ENCODE assay signal across 8 cellular contexts in genomic region chr3:20185364-20185732, GRCh38. TPM values are rescaled to one million over a fixed set of nuclear protein-coding genes. Genes with fewer than 3 reads are reported as not detected.
DNase-seq lines count a peak whose midpoint lies in the region; ATAC-seq and TF ChIP-seq lines count a peak whose summit lies in the region.

No MANE protein-coding gene starts in this region.

- H3K4me3 ChIP-seq in CD8-positive, alpha-beta memory T cell (ENCODE audit: low read length), result peak overlapping the region; percentile 94
- peak overlapping the region; percentile 94 for H3K4me3 ChIP-seq in HUES48 (ENCODE audit: low read depth, low read length)
- H3K4me3 ChIP-seq in tibial artery, result peak overlapping the region; percentile 64 to 77

- POLR2A ChIA-PET in CD8-positive, alpha-beta memory T cell (lab: Charles Lee), result interaction anchor here (2.3 kb wide), 1 partner anchor 144 kb away, joined by 10 read pairs; no protein-coding TSS in a partner anchor

- H3K4me1 Mint-ChIP-seq in CD8-positive, alpha-beta memory T cell, result peaks cover 0 to 3% (median 0%) of the 10 kb centered on the region in 3 donors

- no peaks in the 10 kb centered on the region for H3K27me3 Mint-ChIP-seq in CD8-positive, alpha-beta memory T cell

- no peaks in the 10 kb centered on the region for H3K9me3 ChIP-seq in CD8-positive, alpha-beta memory T cell (ENCODE audit: low read length)
- no peaks in the 10 kb centered on the region for H3K9me3 ChIP-seq in HUES48 (ENCODE audit: control insufficient read depth, insufficient read depth, low read length)
- no peaks in the 10 kb centered on the region for H3K9me3 ChIP-seq in tibial artery

- peak in 4 of 5 donors; percentile 1 to 56 (median 20) for DNase-seq in CD8-positive, alpha-beta memory T cell
- peak; percentile 14 to 35 for DNase-seq in activated CD4-positive, alpha-beta T cell treated with anti-CD3 and anti-CD28 coated beads, Interleukin-2, amount 50 U/mL, for 48 hours
- DNase-seq in iPS-NIHi7 (ENCODE audit: extremely low spot score), result peak; percentile 14
- no peak for DNase-seq in tibial artery
- DNase-seq in retina, result no peak
- no peak for DNase-seq in superior temporal gyrus (ENCODE audit: extremely low spot score)

- H3K27me3 ChIP-seq in CD8-positive, alpha-beta memory T cell (ENCODE audit: insufficient read depth, low read length, poor library complexity, severe bottlenecking), result no peaks in the 10 kb centered on the region
- no peaks in the 10 kb centered on the region for H3K27me3 ChIP-seq in HUES48 (ENCODE audit: control insufficient read depth, insufficient read depth, low read length)
- no peaks in the 10 kb centered on the region for H3K27me3 ChIP-seq in tibial artery

- no peaks in the 10 kb centered on the region for H3K36me3 ChIP-seq in CD8-positive, alpha-beta memory T cell (ENCODE audit: insufficient read depth, low read length)
- H3K36me3 ChIP-seq in HUES48 (ENCODE audit: control insufficient read depth, insufficient read depth, low read length), result peaks cover 33% of the 10 kb centered on the region
- H3K36me3 ChIP-seq in tibial artery, result no peaks in the 10 kb centered on the region

- peak overlapping the region; percentile 89 for H3K9ac ChIP-seq in HUES48 (ENCODE audit: low read depth, low read length)

- CTCF ChIA-PET in CD8-positive, alpha-beta memory T cell (lab: Charles Lee), result interaction anchor here (1.1 kb wide), 1 partner anchor 111 kb away, joined by 3 read pairs; no protein-coding TSS in a partner anchor

- ATAC-seq in GM18873 (IDR thresholded peaks at IDR 0.05; ENCODE audit: low FRiP score, unreplicated experiment), result peak; percentile 9

- H3K27ac Mint-ChIP-seq in CD8-positive, alpha-beta memory T cell, result no peak overlapping the region

- intact Hi-C loops in tibial artery (cut with DNase I; ENCODE audit: low total_unique reads), result loop anchor here (2.0 to 5.0 kb wide), 2 partner anchors 143 to 239 kb away; partner anchors contain the start of genes KAT2B and RAB5A

- H3K36me3 Mint-ChIP-seq in CD8-positive, alpha-beta memory T cell, result no peaks in the 10 kb centered on the region

- TF ChIP-seq CTCF in tibial artery (IDR thresholded peaks at IDR 0.05), result no peak

- no peak overlapping the region for H3K4me3 Mint-ChIP-seq in CD8-positive, alpha-beta memory T cell

- H3K9me3 Mint-ChIP-seq in CD8-positive, alpha-beta memory T cell, result no peaks in the 10 kb centered on the region

- H3K4me1 ChIP-seq in CD8-positive, alpha-beta memory T cell (ENCODE audit: insufficient read depth, low read length), result peaks cover 22% of the 10 kb centered on the region
- H3K4me1 ChIP-seq in HUES48 (ENCODE audit: control insufficient read depth, insufficient read depth, low read length) (peaks cover 13% of the 10 kb centered on the region), tibial artery (peaks cover 0 to 16% (median 4%) of the 10 kb centered on the region in 4 donors)

- peak overlapping the region; percentile 86 for H3K27ac ChIP-seq in CD8-positive, alpha-beta memory T cell (ENCODE audit: low read depth, low read length)
- H3K27ac ChIP-seq in HUES48 (ENCODE audit: low read depth, low read length) (peak overlapping the region; percentile 94), tibial artery (no peak overlapping the region)

RNA-seq across cellular contexts. Expression of gene SGO1, which starts 0.7 kb away (rescaled TPM):
- 10 to 100 TPM; 15.6 to 19.4 TPM for total RNA-seq in CD8-positive, alpha-beta memory T cell
- polyA plus RNA-seq in CD8-positive, alpha-beta memory T cell, result 0.86 TPM

Comparison
In these comparisons a context has a peak if more than half of its experiments do, and no peak if none do; other contexts are left out.
1. DNase-seq: peak in CD8-positive, alpha-beta memory T cell (4 of 5), activated CD4-positive, alpha-beta T cell treated with anti-CD3 and anti-CD28 coated beads, Interleukin-2, amount 50 U/mL, for 48 hours (2 of 2) and iPS-NIHi7 (single experiment); none in tibial artery (0 of 2), retina (single experiment) and superior temporal gyrus (single experiment).
2. H3K27ac ChIP-seq: peak in CD8-positive, alpha-beta memory T cell (single experiment) and HUES48 (single experiment); none in tibial artery (0 of 2).
3. Peak in every context shown above with its lines, with median percentiles within 50 percentile points of each other: H3K4me3 ChIP-seq.